26 cellular contexts compared by ENCODE assay signal in the genomic region with DNA sequence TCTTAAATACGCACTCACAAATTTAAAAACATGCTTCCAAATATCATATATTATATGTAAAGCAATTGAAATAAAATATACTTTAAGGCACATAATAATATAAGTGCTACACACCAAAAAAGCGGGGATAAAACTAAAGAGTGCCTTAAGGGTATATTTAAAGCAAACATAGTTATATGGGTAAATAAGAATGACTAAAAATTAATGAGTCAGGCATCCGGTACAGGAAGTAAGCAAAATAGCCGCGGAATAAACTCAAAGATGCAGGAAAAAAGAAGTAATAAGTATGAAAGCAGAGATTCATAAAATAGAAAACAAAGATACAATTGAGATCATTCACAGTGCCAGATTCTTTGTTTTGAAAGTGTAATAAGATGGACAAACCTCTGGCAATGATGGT.
"Had no signal": no experiment of that assay in that cellular context is flagged by ENCODE, and none has a peak within 500 bp of the region (broad histone marks: within the 10 kb centered on the region; RNA-seq: fewer than 3 reads in every experiment).

No MANE protein-coding gene starts in this region.

- DNase-seq: activated CD4-positive, alpha-beta memory T cell treated with anti-CD3 and anti-CD28 coated beads for 36 hours; activated CD4-positive, alpha-beta T cell treated with anti-CD3 and anti-CD28 coated beads for 1 hour; activated CD4-positive, alpha-beta T cell treated with anti-CD3 and anti-CD28 coated beads, Interleukin-2, amount 10 ng/mL, durations not matched to agents 24 days and 14 days; activated CD8-positive, alpha-beta memory T cell treated with anti-CD3 and anti-CD28 coated beads for 24 hours; activated gamma-delta T cell; activated naive CD4-positive, alpha-beta T cell treated with anti-CD3 and anti-CD28 coated beads for 36 hours; activated T-cell treated with anti-CD3 and anti-CD28 coated beads, Interleukin-2, amount 50 U/mL, for 4 hours; amygdala; cerebellar nuclear complex; MG63; MV-4-11; NCI-H1105; NCI-H1436; NCI-H1694 treated with DMSO at 0.1 percent for 48 hours; NCI-H2029 treated with DMSO at 0.1 percent for 48 hours; NCI-H345; NCI-H510A; NCI-H526 treated with DMSO at 0.1 percent for 48 hours; NK-92 treated with Interleukin-12 subunit alpha and Interleukin-12 subunit beta, amount 100 ng/mL, for 24 hours; OCI-M1; Peyer's patch; SHP77 treated with DMSO at 0.1 percent for 48 hours; T-helper 17 cell; T-helper 9 cell had no signal

- H3K4me1 ChIP-seq: Peyer's patch had no signal

- H3K36me3 ChIP-seq: MG63, Peyer's patch had no signal

- H3K4me3 ChIP-seq: MG63, Peyer's patch had no signal

- H3K9me3 ChIP-seq: MG63 had no signal

- H3K27me3 ChIP-seq: MG63, Peyer's patch had no signal

- H3K27ac ChIP-seq: KMS-11, Peyer's patch had no signal

- ATAC-seq: activated T-cell treated with anti-CD3 and anti-CD28 coated beads, Interleukin-2, amount 50 U/mL, for 4 hours; T-helper 17 cell; WTC11 had no signal
